Comparison of ENCODE assay signal across 22 cellular contexts in the genomic region with DNA sequence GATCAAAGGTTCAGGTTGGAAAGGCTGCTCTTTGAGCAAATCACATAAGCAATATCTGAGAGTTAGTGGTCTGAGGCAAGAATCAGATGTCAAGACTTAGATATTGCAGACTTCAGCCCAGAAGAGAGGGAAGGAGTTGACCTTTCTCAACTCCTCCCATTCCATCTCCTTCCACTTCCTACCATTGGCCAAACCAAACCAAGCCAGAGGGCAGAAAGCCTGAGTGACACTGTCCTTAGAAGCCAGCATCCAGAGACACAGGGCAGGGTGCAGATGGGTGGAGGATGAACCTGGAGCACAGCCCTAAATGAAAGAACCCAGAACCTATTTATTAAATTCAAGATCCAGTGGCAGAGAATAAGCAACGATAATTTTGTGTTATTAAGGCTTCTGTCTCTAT.
"Had no signal": no experiment of that assay in that cellular context is flagged by ENCODE, and none has a peak within 500 bp of the region (broad histone marks: within the 10 kb centered on the region; RNA-seq: fewer than 3 reads in every experiment).

No MANE protein-coding gene starts in this region.

- H3K4me1 ChIP-seq: SJSA1 had no signal

- H3K27ac ChIP-seq: SJSA1 had no signal

- DNase-seq: Karpas-422, KG1, MG63, NCI-H1092, NCI-H1105 treated with DMSO at 0.1 percent for 48 hours, NCI-H1417 treated with DMSO at 0.1 percent for 48 hours, NCI-H146, NCI-H1694 treated with DMSO at 0.1 percent for 48 hours, NCI-H1930, NCI-H2081, NCI-H2107, NCI-H2227 treated with DMSO at 0.1 percent for 48 hours, NCI-H524, NCI-H526 treated with DMSO at 0.1 percent for 48 hours, NCI-H748 treated with DMSO at 0.1 percent for 48 hours, Right ventricle myocardium superior, RPMI8226, SIG-M5, SK-N-SH, SW 1271 had no signal

- H3K27me3 ChIP-seq: MG63 had no signal

- H3K9ac ChIP-seq: SK-N-SH had no signal

- H3K9me2 ChIP-seq: SK-N-SH had no signal

- FAIRE-seq: RCC 7860 had no signal

- H3K9me3 ChIP-seq: MG63, SJSA1, SK-N-SH had no signal

- H3K4me2 ChIP-seq: SK-N-SH had no signal

- H3K36me3 ChIP-seq: MG63, SJSA1 had no signal

- H3K4me3 ChIP-seq: MG63, SJSA1 had no signal
